ENCODE assay signal across 10 cellular contexts in the genomic region with DNA sequence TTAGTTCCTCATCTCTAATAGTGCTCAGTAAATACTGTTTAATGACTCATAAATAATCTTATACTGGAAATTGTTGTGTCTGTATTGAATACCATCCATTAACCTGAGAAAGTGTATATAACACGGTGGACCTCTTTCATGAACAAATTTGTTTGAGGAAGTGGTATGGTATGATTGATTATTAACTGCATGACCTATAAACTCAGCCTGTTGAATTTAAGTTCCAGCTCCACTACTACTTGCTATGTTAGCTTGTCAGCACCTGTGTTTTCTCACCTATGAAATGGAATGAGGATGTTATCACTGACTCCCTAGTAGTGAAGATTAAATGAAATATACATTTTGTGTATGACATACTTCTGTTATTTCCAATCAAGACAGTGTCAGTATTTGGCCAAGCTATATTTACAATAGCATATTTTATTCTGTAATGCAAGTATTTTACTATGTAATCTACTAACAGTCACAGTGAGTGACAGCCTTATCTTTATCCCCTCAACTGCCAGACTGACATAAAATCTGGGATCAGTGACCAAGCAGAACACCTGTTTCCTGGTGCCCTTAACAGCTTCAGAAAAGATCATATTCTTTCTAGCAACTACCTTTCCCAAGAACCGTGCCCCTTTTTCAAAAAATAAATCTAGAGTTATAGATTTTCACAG.
DNase-seq lines count a peak whose midpoint lies in the region; ATAC-seq and TF ChIP-seq lines count a peak whose summit lies in the region.
"Had no signal": no experiment of that assay in that cellular context is flagged by ENCODE, and none has a peak within 500 bp of the region (broad histone marks: within the 10 kb centered on the region; RNA-seq: fewer than 3 reads in every experiment).

No MANE protein-coding gene starts in this region.

- ATAC-seq in GM18517 (IDR thresholded peaks at IDR 0.05; ENCODE audit: unreplicated experiment) (peak; percentile 73), GM21786 (IDR thresholded peaks at IDR 0.05; ENCODE audit: unreplicated experiment) (peak; percentile 66), right lobe of liver (peak in 3 of 4 donors; percentile 18 to 41 (median 40)), GM21390 (IDR thresholded peaks at IDR 0.05; ENCODE audit: unreplicated experiment) (no peak)

- CTCF ChIA-PET in CD8-positive, alpha-beta memory T cell (lab: Charles Lee) = no interaction called here

- intact Hi-C loops in right lobe of liver (cut with DNase I) = no loop called here

- H3K27me3 ChIP-seq in right lobe of liver = no peaks in the 10 kb centered on the region
- H3K27me3 ChIP-seq in CD8-positive, alpha-beta memory T cell (ENCODE audit: insufficient read depth, low read length, poor library complexity, severe bottlenecking) = no peaks in the 10 kb centered on the region

- no peaks in the 10 kb centered on the region for H3K36me3 Mint-ChIP-seq in CD8-positive, alpha-beta memory T cell
- H3K36me3 Mint-ChIP-seq: brain had no signal

- peaks cover 0 to 1% (median 0%) of the 10 kb centered on the region in 5 donors for H3K9me3 Mint-ChIP-seq in CD8-positive, alpha-beta memory T cell
- H3K9me3 Mint-ChIP-seq: brain had no signal

- peak; percentile 25 for DNase-seq in NCI-H1417 treated with DMSO at 0.1 percent for 48 hours (lab: John Stamatoyannopoulos, UW)
- DNase-seq in right lobe of liver = no peak
- no peak for DNase-seq in NCI-H748 treated with DMSO at 0.1 percent for 48 hours (lab: John Stamatoyannopoulos, UW)
- DNase-seq in amygdala (lab: John Stamatoyannopoulos, UW) = no peak
- DNase-seq in CD8-positive, alpha-beta memory T cell = no peak

- peak overlapping the region in 2 of 3 donors; percentile 9 to 29 for H3K27ac ChIP-seq in right lobe of liver
- no peak overlapping the region for H3K27ac ChIP-seq in CD8-positive, alpha-beta memory T cell (ENCODE audit: low read depth, low read length)

- H3K27me3 Mint-ChIP-seq in CD8-positive, alpha-beta memory T cell = no peaks in the 10 kb centered on the region
- H3K27me3 Mint-ChIP-seq: B cell, brain had no signal

- H3K9me3 ChIP-seq in right lobe of liver = no peaks in the 10 kb centered on the region
- H3K9me3 ChIP-seq in CD8-positive, alpha-beta memory T cell (ENCODE audit: low read length) = no peaks in the 10 kb centered on the region

- peaks cover 0 to 12% (median 0%) of the 10 kb centered on the region in 4 donors for H3K4me1 ChIP-seq in right lobe of liver
- H3K4me1 ChIP-seq in CD8-positive, alpha-beta memory T cell (ENCODE audit: insufficient read depth, low read length) = peaks cover 24% of the 10 kb centered on the region

- peak overlapping the region in 1 of 8 donors; percentile 69 for H3K27ac Mint-ChIP-seq in CD8-positive, alpha-beta memory T cell
- H3K27ac Mint-ChIP-seq: B cell, brain had no signal

- H3K4me3 Mint-ChIP-seq in CD8-positive, alpha-beta memory T cell = peak overlapping the region in 3 of 7 donors; percentile 7 to 37 (median 28)
- H3K4me3 Mint-ChIP-seq: B cell, brain had no signal

- WGBS in right lobe of liver (ENCODE audit: insufficient coverage, low coverage, low lambda C conversion rate, missing lambda C conversion rate) = 39% methylated on average over 2 of the region's 2 CpGs

- H3K4me1 Mint-ChIP-seq in CD8-positive, alpha-beta memory T cell = peaks cover 57 to 76% (median 75%) of the 10 kb centered on the region in 3 donors
- H3K4me1 Mint-ChIP-seq: B cell, brain had no signal

- H3K4me3 ChIP-seq in right lobe of liver = no peak overlapping the region
- no peak overlapping the region for H3K4me3 ChIP-seq in CD8-positive, alpha-beta memory T cell (ENCODE audit: low read length)

- no peak for TF ChIP-seq POLR2A in right lobe of liver (IDR thresholded peaks at IDR 0.05)

- POLR2A ChIA-PET in CD8-positive, alpha-beta memory T cell (lab: Charles Lee) = no interaction called here

- H3K36me3 ChIP-seq in right lobe of liver = no peaks in the 10 kb centered on the region
- no peaks in the 10 kb centered on the region for H3K36me3 ChIP-seq in CD8-positive, alpha-beta memory T cell (ENCODE audit: insufficient read depth, low read length)

- no peak for TF ChIP-seq CTCF in right lobe of liver (IDR thresholded peaks at IDR 0.05)
